19 cellular contexts compared by ENCODE assay signal in genomic region chr2:197425550-197425949, GRCh38. TPM values are rescaled to one million over a fixed set of nuclear protein-coding genes. Genes with fewer than 3 reads are reported as not detected.
DNase-seq lines count a peak whose midpoint lies in the region; ATAC-seq and TF ChIP-seq lines count a peak whose summit lies in the region.
"Had no signal": no experiment of that assay in that cellular context is flagged by ENCODE, and none has a peak within 500 bp of the region (broad histone marks: within the 10 kb centered on the region; RNA-seq: fewer than 3 reads in every experiment).

No MANE protein-coding gene starts in this region.

- no peaks in the 10 kb centered on the region for H3K27me3 ChIP-seq in CD4-positive, alpha-beta memory T cell (ENCODE audit: insufficient read depth, low read length)
- H3K27me3 ChIP-seq in DND-41 (ENCODE audit: insufficient read depth, low read length, poor library complexity) (no peaks in the 10 kb centered on the region), mucosa of stomach (ENCODE audit: control insufficient read depth, insufficient read depth, low read length) (no peaks in the 10 kb centered on the region), osteoblast (ENCODE audit: insufficient read depth, low read length) (no peaks in the 10 kb centered on the region)
- H3K27me3 ChIP-seq: body of pancreas, hepatocyte, SJCRH30 had no signal

- H3K4me3 ChIP-seq in CD4-positive, alpha-beta memory T cell (ENCODE audit: low read length in 2 of 2), result no peak overlapping the region
- H3K4me3 ChIP-seq in DND-41 (ENCODE audit: low read depth in 1 of 2, low read length in 2 of 2) (no peak overlapping the region), mucosa of stomach (ENCODE audit: low read length) (no peak overlapping the region), osteoblast (ENCODE audit: insufficient read depth, low read length) (no peak overlapping the region)
- H3K4me3 ChIP-seq: body of pancreas, hepatocyte, SJCRH30 had no signal

- no peaks in the 10 kb centered on the region for H3K9me3 Mint-ChIP-seq in CD4-positive, alpha-beta memory T cell
- H3K9me3 Mint-ChIP-seq in activated naive CD8-positive, alpha-beta T cell treated with anti-CD3 and anti-CD28 coated beads for 36 hours, result no peaks in the 10 kb centered on the region

- peaks cover 11% of the 10 kb centered on the region for H3K36me3 ChIP-seq in CD4-positive, alpha-beta memory T cell (ENCODE audit: insufficient read depth, low read length)
- peaks cover 69% of the 10 kb centered on the region for H3K36me3 ChIP-seq in DND-41 (ENCODE audit: insufficient read depth, low read length)
- no peaks in the 10 kb centered on the region for H3K36me3 ChIP-seq in mucosa of stomach (ENCODE audit: control insufficient read depth, insufficient read depth, low read length)
- H3K36me3 ChIP-seq in osteoblast (ENCODE audit: insufficient read depth, low read length), result peaks cover 25% of the 10 kb centered on the region

- intact Hi-C loops in CD4-positive, alpha-beta memory T cell (cut with micrococcal nuclease), result no loop called here

- no peak for DNase-seq in CD4-positive, alpha-beta memory T cell
- DNase-seq in DND-41 (no peak), osteoblast (ENCODE audit: insufficient read length, low spot score, missing footprints) (no peak)
- no peak for DNase-seq in activated naive CD8-positive, alpha-beta T cell treated with anti-CD3 and anti-CD28 coated beads for 36 hours
- DNase-seq: activated CD8-positive, alpha-beta memory T cell treated with anti-CD3 and anti-CD28 coated beads for 24 hours; activated gamma-delta T cell treated with Interleukin-2 at 50 U/mL for 16 hours; body of pancreas; kidney glomerular epithelial cell; NCI-H2107; NCI-H526 treated with DMSO at 0.1 percent for 48 hours; OCI-M1; SJCRH30; stimulated activated CD4-positive, alpha-beta T cell treated with anti-CD3 and anti-CD28 coated beads, Interleukin-1b, Interleukin-23, amount 100 ng/mL, for 48 hours had no signal

- ATAC-seq in DND-41 (ENCODE audit: insufficient read depth, low read depth), result 0 out of 3 replicates have a peak, but pooled peaks have one; percentile 22
- ATAC-seq in GM21423 (IDR thresholded peaks at IDR 0.05; ENCODE audit: unreplicated experiment), result no peak
- no peak for ATAC-seq in HG02798 (IDR thresholded peaks at IDR 0.05; ENCODE audit: poor library complexity, unreplicated experiment)
- ATAC-seq: body of pancreas, sciatic nerve had no signal

- no peaks in the 10 kb centered on the region for H3K27me3 Mint-ChIP-seq in CD4-positive, alpha-beta memory T cell
- no peaks in the 10 kb centered on the region for H3K27me3 Mint-ChIP-seq in activated naive CD8-positive, alpha-beta T cell treated with anti-CD3 and anti-CD28 coated beads for 36 hours
- H3K27me3 Mint-ChIP-seq: B cell had no signal

- TF ChIP-seq CTCF in DND-41 (IDR thresholded peaks at IDR 0.05; ENCODE audit: borderline replicate concordance, extremely low read depth, low read length, poor library complexity, severe bottlenecking), result no peak
- TF ChIP-seq CTCF in osteoblast (IDR thresholded peaks at IDR 0.05; ENCODE audit: extremely low read depth, low read depth, low read length), result no peak

- CTCF ChIA-PET in CD4-positive, alpha-beta memory T cell (lab: Charles Lee; ENCODE audit: partially characterized antibody), result interaction anchor here (2.0 kb wide), 1 partner anchor 312 kb away, joined by 5 read pairs; no protein-coding TSS in a partner anchor

- H4K20me1 ChIP-seq in DND-41 (ENCODE audit: insufficient read depth, low read length), result peaks cover 84% of the 10 kb centered on the region
- peaks cover 69% of the 10 kb centered on the region for H4K20me1 ChIP-seq in osteoblast (ENCODE audit: insufficient read depth, low read length)

- H3K9me3 ChIP-seq in CD4-positive, alpha-beta memory T cell (ENCODE audit: control insufficient read depth in 1 of 2, low read length in 2 of 2), result no peaks in the 10 kb centered on the region
- H3K9me3 ChIP-seq in DND-41 (ENCODE audit: insufficient read depth, low read length, severe bottlenecking) (no peaks in the 10 kb centered on the region), mucosa of stomach (ENCODE audit: control insufficient read depth, low read length) (no peaks in the 10 kb centered on the region), osteoblast (ENCODE audit: low read depth, low read length) (no peaks in the 10 kb centered on the region)
- H3K9me3 ChIP-seq: body of pancreas, SJCRH30 had no signal

- H3K79me2 ChIP-seq in DND-41 (ENCODE audit: insufficient read depth, low read length) (peaks cover 100% of the 10 kb centered on the region), osteoblast (ENCODE audit: insufficient read depth, low read length) (peaks cover 100% of the 10 kb centered on the region)

- peaks cover 70% of the 10 kb centered on the region for H3K4me1 ChIP-seq in CD4-positive, alpha-beta memory T cell (ENCODE audit: insufficient read depth, low read length)
- peaks cover 20% of the 10 kb centered on the region for H3K4me1 ChIP-seq in DND-41 (ENCODE audit: insufficient read depth, low read length)
- H3K4me1 ChIP-seq in mucosa of stomach (ENCODE audit: control insufficient read depth, insufficient read depth, low read length), result peaks cover 13% of the 10 kb centered on the region
- H3K4me1 ChIP-seq in osteoblast (ENCODE audit: insufficient read depth, low read length), result peaks cover 19% of the 10 kb centered on the region
- H3K4me1 ChIP-seq: SJCRH30 had no signal

- H3K27ac ChIP-seq in CD4-positive, alpha-beta memory T cell (ENCODE audit: low read depth, low read length), result no peak overlapping the region
- H3K27ac ChIP-seq in DND-41 (ENCODE audit: low read length) (no peak overlapping the region), osteoblast (ENCODE audit: low read depth, low read length) (no peak overlapping the region)
- H3K27ac ChIP-seq: body of pancreas, hepatocyte, SJCRH30 had no signal

- H3K9ac ChIP-seq in DND-41 (ENCODE audit: low read depth, low read length), result no peak overlapping the region
- H3K9ac ChIP-seq in mucosa of stomach (ENCODE audit: low read length), result peak overlapping the region; percentile 4

- H3K27ac Mint-ChIP-seq in CD4-positive, alpha-beta memory T cell, result peak overlapping the region in 5 of 7 donors; percentile 36 to 99 (median 60)
- H3K27ac Mint-ChIP-seq in activated naive CD8-positive, alpha-beta T cell treated with anti-CD3 and anti-CD28 coated beads for 36 hours, result peak overlapping the region; percentile 57
- H3K27ac Mint-ChIP-seq: B cell had no signal

- H3K4me2 ChIP-seq in DND-41 (ENCODE audit: insufficient read depth, low read length), result no peak overlapping the region
- H3K4me2 ChIP-seq in osteoblast (ENCODE audit: insufficient read depth, low read length), result no peak overlapping the region
- H3K4me2 ChIP-seq: hepatocyte had no signal

- peak overlapping the region; percentile 23 to 71 (median 60) for H3K4me3 Mint-ChIP-seq in CD4-positive, alpha-beta memory T cell
- H3K4me3 Mint-ChIP-seq in activated naive CD8-positive, alpha-beta T cell treated with anti-CD3 and anti-CD28 coated beads for 36 hours, result no peak overlapping the region
- H3K4me3 Mint-ChIP-seq: B cell had no signal

- peaks cover 13 to 56% of the 10 kb centered on the region in 2 donors for H3K36me3 Mint-ChIP-seq in CD4-positive, alpha-beta memory T cell
- H3K36me3 Mint-ChIP-seq in activated naive CD8-positive, alpha-beta T cell treated with anti-CD3 and anti-CD28 coated beads for 36 hours, result peaks cover 27% of the 10 kb centered on the region

- H2AFZ ChIP-seq in DND-41 (ENCODE audit: low read depth, low read length) (no peak overlapping the region), osteoblast (ENCODE audit: low read length) (no peak overlapping the region)
- H2AFZ ChIP-seq: hepatocyte had no signal

- POLR2A ChIA-PET in CD4-positive, alpha-beta memory T cell (lab: Charles Lee; ENCODE audit: partially characterized antibody), result interaction anchor here (3.8 kb wide), 1 partner anchor 9 kb away, joined by 22 read pairs; the partner anchor contains the start of gene SF3B1

- peaks cover 44 to 77% (median 58%) of the 10 kb centered on the region in 4 donors for H3K4me1 Mint-ChIP-seq in CD4-positive, alpha-beta memory T cell
- peaks cover 64% of the 10 kb centered on the region for H3K4me1 Mint-ChIP-seq in activated naive CD8-positive, alpha-beta T cell treated with anti-CD3 and anti-CD28 coated beads for 36 hours

RNA-seq across cellular contexts. Expression of gene SF3B1, which starts 9.3 kb away (rescaled TPM):
- 100 to 1,000 TPM; 601 to 604 TPM for total RNA-seq in CD4-positive, alpha-beta memory T cell
- polyA plus RNA-seq in CD4-positive, alpha-beta memory T cell, result 100 to 1,000 TPM; 103 to 155 TPM
- 100 to 1,000 TPM; 230 to 241 TPM for total RNA-seq in activated naive CD8-positive, alpha-beta T cell treated with anti-CD3 and anti-CD28 coated beads for 36 hours
- total RNA-seq in osteoblast, result 241 and 253 TPM in 2 replicates

RNA-seq across cellular contexts. Expression of gene COQ10B, which starts 27.8 kb away (rescaled TPM):
- total RNA-seq in CD4-positive, alpha-beta memory T cell, result 10 to 100 TPM; 31.7 to 33.1 TPM
- polyA plus RNA-seq in CD4-positive, alpha-beta memory T cell, result 10 to 100 TPM; 44.9 to 88.1 TPM
- total RNA-seq in activated naive CD8-positive, alpha-beta T cell treated with anti-CD3 and anti-CD28 coated beads for 36 hours, result 10 to 100 TPM; 18.9 to 19.5 TPM
- 43.9 and 48.1 TPM in 2 replicates for total RNA-seq in osteoblast
